Comparison of ENCODE assay signal across 2 cellular contexts in genomic region chr18:13315000-13315399, GRCh38.
TF ChIP-seq lines count a peak whose summit lies in the region.

No MANE protein-coding gene starts in this region.

TF ChIP-seq in liver, 16 proteins besides CTCF, POLR2A, EP300 and RAD21 (continued from another document):
- TF ChIP-seq, protein P1, sequence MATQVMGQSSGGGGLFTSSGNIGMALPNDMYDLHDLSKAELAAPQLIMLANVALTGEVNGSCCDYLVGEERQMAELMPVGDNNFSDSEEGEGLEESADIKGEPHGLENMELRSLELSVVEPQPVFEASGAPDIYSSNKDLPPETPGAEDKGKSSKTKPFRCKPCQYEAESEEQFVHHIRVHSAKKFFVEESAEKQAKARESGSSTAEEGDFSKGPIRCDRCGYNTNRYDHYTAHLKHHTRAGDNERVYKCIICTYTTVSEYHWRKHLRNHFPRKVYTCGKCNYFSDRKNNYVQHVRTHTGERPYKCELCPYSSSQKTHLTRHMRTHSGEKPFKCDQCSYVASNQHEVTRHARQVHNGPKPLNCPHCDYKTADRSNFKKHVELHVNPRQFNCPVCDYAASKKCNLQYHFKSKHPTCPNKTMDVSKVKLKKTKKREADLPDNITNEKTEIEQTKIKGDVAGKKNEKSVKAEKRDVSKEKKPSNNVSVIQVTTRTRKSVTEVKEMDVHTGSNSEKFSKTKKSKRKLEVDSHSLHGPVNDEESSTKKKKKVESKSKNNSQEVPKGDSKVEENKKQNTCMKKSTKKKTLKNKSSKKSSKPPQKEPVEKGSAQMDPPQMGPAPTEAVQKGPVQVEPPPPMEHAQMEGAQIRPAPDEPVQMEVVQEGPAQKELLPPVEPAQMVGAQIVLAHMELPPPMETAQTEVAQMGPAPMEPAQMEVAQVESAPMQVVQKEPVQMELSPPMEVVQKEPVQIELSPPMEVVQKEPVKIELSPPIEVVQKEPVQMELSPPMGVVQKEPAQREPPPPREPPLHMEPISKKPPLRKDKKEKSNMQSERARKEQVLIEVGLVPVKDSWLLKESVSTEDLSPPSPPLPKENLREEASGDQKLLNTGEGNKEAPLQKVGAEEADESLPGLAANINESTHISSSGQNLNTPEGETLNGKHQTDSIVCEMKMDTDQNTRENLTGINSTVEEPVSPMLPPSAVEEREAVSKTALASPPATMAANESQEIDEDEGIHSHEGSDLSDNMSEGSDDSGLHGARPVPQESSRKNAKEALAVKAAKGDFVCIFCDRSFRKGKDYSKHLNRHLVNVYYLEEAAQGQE (IDR thresholded peaks at IDR 0.05), result no peak
- TF ChIP-seq RXRA (IDR thresholded peaks at IDR 0.05), result peak; percentile 43 to 65
- TF ChIP-seq, protein P2, sequence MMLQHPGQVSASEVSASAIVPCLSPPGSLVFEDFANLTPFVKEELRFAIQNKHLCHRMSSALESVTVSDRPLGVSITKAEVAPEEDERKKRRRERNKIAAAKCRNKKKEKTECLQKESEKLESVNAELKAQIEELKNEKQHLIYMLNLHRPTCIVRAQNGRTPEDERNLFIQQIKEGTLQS (IDR thresholded peaks at IDR 0.05), result no peak
- no peak for TF ChIP-seq NR2F2 (IDR thresholded peaks at IDR 0.05)
- no peak for TF ChIP-seq SP1 (IDR thresholded peaks at IDR 0.05)
- TF ChIP-seq HNF4A (conservative IDR thresholded peaks at IDR 0.05), result peak in 1 of 2 donors; percentile 32

TF ChIP-seq in HepG2, 621 proteins besides CTCF, POLR2A, EP300 and RAD21 (continued from another document):
- TF ChIP-seq NFAT5 (CRISPR knock-in tag; IDR thresholded peaks at IDR 0.05) (no peak), ZNF772 (CRISPR knock-in tag; IDR thresholded peaks at IDR 0.05) (no peak), NAIF1 (CRISPR knock-in tag; IDR thresholded peaks at IDR 0.05; ENCODE audit: borderline replicate concordance) (no peak), ZNF749 (CRISPR knock-in tag; IDR thresholded peaks at IDR 0.05; ENCODE audit: borderline replicate concordance) (no peak), KDM6A (CRISPR knock-in tag; IDR thresholded peaks at IDR 0.05; ENCODE audit: low read depth) (no peak)
- TF ChIP-seq, protein P3, sequence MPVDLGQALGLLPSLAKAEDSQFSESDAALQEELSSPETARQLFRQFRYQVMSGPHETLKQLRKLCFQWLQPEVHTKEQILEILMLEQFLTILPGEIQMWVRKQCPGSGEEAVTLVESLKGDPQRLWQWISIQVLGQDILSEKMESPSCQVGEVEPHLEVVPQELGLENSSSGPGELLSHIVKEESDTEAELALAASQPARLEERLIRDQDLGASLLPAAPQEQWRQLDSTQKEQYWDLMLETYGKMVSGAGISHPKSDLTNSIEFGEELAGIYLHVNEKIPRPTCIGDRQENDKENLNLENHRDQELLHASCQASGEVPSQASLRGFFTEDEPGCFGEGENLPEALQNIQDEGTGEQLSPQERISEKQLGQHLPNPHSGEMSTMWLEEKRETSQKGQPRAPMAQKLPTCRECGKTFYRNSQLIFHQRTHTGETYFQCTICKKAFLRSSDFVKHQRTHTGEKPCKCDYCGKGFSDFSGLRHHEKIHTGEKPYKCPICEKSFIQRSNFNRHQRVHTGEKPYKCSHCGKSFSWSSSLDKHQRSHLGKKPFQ (CRISPR knock-in tag; IDR thresholded peaks at IDR 0.05; ENCODE audit: insufficient replicate concordance), result no peak
TF ChIP-seq in HepG2: peak in this region for 0.
